Comparison of ENCODE assay signal across 1 cellular context in genomic region chr18:23066504-23067039, GRCh38.
TF ChIP-seq lines count a peak whose summit lies in the region.

No MANE protein-coding gene starts in this region.

TF ChIP-seq in GM23338, 12 proteins besides CTCF, POLR2A, EP300 and RAD21 (continued from another document):
- TF ChIP-seq ZNF462 (CRISPR knock-in tag; IDR thresholded peaks at IDR 0.05), result no peak
